1 cellular context compared by ENCODE assay signal in genomic region chr1:193593355-193593874, GRCh38.
TF ChIP-seq lines count a peak whose summit lies in the region.

No MANE protein-coding gene starts in this region.

TF ChIP-seq in GM23338, 12 proteins besides CTCF, POLR2A, EP300 and RAD21 (continued from another document):
- TF ChIP-seq ZNF462 (CRISPR knock-in tag; IDR thresholded peaks at IDR 0.05): no peak
- no peak for TF ChIP-seq ZNF331 (CRISPR knock-in tag; IDR thresholded peaks at IDR 0.05; ENCODE audit: low read depth)
- no peak for TF ChIP-seq POLR2AphosphoS5 (IDR thresholded peaks at IDR 0.05; ENCODE audit: low read depth)
- TF ChIP-seq REST (IDR thresholded peaks at IDR 0.05; ENCODE audit: unreplicated experiment): no peak
- no peak for TF ChIP-seq JUNB (IDR thresholded peaks at IDR 0.05; ENCODE audit: unreplicated experiment)
- TF ChIP-seq ZNF114 (CRISPR knock-in tag; IDR thresholded peaks at IDR 0.05): no peak
- no peak for TF ChIP-seq EZH2 (IDR thresholded peaks at IDR 0.05; ENCODE audit: low read depth, unreplicated experiment)
- TF ChIP-seq NANOG (IDR thresholded peaks at IDR 0.05; ENCODE audit: borderline replicate concordance): no peak
- no peak for TF ChIP-seq CREB1 (CRISPR knock-in tag; IDR thresholded peaks at IDR 0.05; ENCODE audit: low read depth)
